ENCODE assay signal across 1 cellular context in the genomic region with DNA sequence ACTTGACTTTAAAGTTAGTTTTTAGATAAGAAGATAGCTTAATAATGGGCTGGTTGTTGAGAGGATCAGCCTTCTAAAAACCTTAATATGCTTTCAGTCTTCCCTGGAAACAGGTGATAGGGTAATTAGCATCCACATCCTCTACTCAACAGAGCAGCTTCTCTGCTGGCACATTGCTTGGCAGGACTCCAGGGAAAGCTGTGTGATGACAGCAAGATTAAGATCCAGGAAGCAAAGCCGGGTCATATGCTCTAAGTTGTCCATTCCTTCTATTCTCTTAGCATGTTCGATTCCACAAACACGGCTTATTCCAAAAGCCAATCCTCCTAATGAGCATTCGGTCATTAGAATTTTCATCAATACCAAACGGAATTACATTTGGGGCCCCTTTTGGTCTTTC.
A peak's percentile ranks its signal among the peaks of the same experiment; 100 is the strongest.
TF ChIP-seq lines count a peak whose summit lies in the region.

No MANE protein-coding gene starts in this region.

TF ChIP-seq in SK-N-SH, 30 proteins besides CTCF, POLR2A, EP300 and RAD21 (continued from another document):
- peak; percentile 71 for TF ChIP-seq TCF12 (IDR thresholded peaks at IDR 0.05)
- no peak for TF ChIP-seq TEAD4 (IDR thresholded peaks at IDR 0.05; ENCODE audit: borderline replicate concordance, insufficient read depth)
